ENCODE assay signal across 8 cellular contexts in the genomic region with DNA sequence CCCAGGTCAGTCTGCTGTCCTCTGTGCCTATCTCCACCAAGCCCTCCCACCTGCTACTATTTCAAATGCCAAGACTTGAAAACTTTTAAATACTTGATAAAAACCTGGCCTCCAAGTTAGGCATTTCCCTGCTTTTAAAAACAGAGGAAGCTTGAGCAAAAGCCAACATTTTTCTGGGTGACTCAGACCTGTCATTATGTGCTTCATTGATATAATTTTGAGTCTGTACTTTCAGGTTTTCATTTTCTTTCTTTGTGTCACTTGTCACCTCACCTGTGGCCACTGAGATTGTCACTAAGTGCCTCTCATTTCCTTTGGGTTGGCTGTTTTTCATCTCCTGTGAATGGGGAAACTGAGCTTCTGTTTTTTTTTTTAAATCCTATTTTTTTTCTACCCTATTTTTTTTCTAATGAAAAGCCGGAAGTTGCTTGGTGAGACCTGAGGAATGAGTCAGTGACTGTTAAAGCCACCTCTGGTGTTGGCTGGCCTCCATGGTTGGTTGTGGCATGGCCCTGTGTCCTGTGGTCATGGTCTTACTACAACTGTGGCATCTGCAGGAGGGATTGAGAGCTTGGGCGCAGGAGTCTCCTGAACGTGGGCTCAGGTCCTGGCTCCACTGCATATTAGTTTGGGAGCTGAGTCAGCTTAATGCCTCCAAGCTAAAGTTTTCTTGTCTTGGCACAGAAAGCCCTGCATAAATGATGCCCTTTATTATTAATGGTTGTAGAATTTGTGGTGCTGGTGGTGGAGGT.
DNase-seq lines count a peak whose midpoint lies in the region; ATAC-seq and TF ChIP-seq lines count a peak whose summit lies in the region.

No MANE protein-coding gene starts in this region.

- no peaks in the 10 kb centered on the region for H3K79me2 ChIP-seq in MM.1S (ENCODE audit: low read length)

- H3K4me3 ChIP-seq in epithelial cell of esophagus (ENCODE audit: low read length) (no peak overlapping the region), MM.1S (ENCODE audit: low read length) (no peak overlapping the region)

- peaks cover 96% of the 10 kb centered on the region for H3K4me1 Mint-ChIP-seq in activated T-cell treated with anti-CD3 and anti-CD28 coated beads, Interleukin-2, amount 50 U/mL, for 24 hours (ENCODE audit: low read depth)
- H3K4me1 Mint-ChIP-seq in stimulated activated memory B cell treated with anti-CD40 and anti-IgM and Interleukin-4, amounts not matched to agents 10 μg/mL and 1 μg/mL and 100 μg/mL, for 72 hours: peaks cover 12% of the 10 kb centered on the region

- peak; percentile 45 for DNase-seq in activated T-cell treated with anti-CD3 and anti-CD28 coated beads, Interleukin-2, amount 50 U/mL, for 24 hours
- DNase-seq in activated T-cell treated with anti-CD3 and anti-CD28 coated beads, Interleukin-2, amount 50 U/mL, for 1 hour: no peak
- peak; percentile 84 for DNase-seq in RPMI8226
- peak; percentile 68 for DNase-seq in epithelial cell of esophagus (ENCODE audit: low read depth)
- no peak for DNase-seq in MM.1S

- H3K36me3 Mint-ChIP-seq in activated T-cell treated with anti-CD3 and anti-CD28 coated beads, Interleukin-2, amount 50 U/mL, for 24 hours (ENCODE audit: low read depth): no peaks in the 10 kb centered on the region
- no peaks in the 10 kb centered on the region for H3K36me3 Mint-ChIP-seq in stimulated activated memory B cell treated with anti-CD40 and anti-IgM and Interleukin-4, amounts not matched to agents 10 μg/mL and 1 μg/mL and 100 μg/mL, for 72 hours

- ATAC-seq in stimulated activated memory B cell treated with anti-CD40 and anti-IgM and Interleukin-4, amounts not matched to agents 10 μg/mL and 1 μg/mL and 100 μg/mL, for 72 hours: peak; percentile 27
- ATAC-seq in GM21723 (IDR thresholded peaks at IDR 0.05; ENCODE audit: unreplicated experiment): no peak
- no peak for ATAC-seq in HG03135 (IDR thresholded peaks at IDR 0.05; ENCODE audit: unreplicated experiment)

- TF ChIP-seq CTCF in epithelial cell of esophagus (IDR thresholded peaks at IDR 0.05; ENCODE audit: insufficient read depth, low read depth, low read length, missing control alignments) (no peak), MM.1S (IDR thresholded peaks at IDR 0.05; ENCODE audit: low read length) (no peak)

- H3K9me3 Mint-ChIP-seq in activated T-cell treated with anti-CD3 and anti-CD28 coated beads, Interleukin-2, amount 50 U/mL, for 24 hours: no peaks in the 10 kb centered on the region
- no peaks in the 10 kb centered on the region for H3K9me3 Mint-ChIP-seq in stimulated activated memory B cell treated with anti-CD40 and anti-IgM and Interleukin-4, amounts not matched to agents 10 μg/mL and 1 μg/mL and 100 μg/mL, for 72 hours

- no peak overlapping the region for H3K4me2 ChIP-seq in MM.1S (ENCODE audit: low read depth, low read length)

- H3K27me3 ChIP-seq in MM.1S (replicated peaks; ENCODE audit: insufficient read depth, low read length): no peaks in the 10 kb centered on the region

- H3K4me1 ChIP-seq in MM.1S (ENCODE audit: low read length): no peaks in the 10 kb centered on the region

- H2AFZ ChIP-seq in MM.1S (ENCODE audit: low read length): no peak overlapping the region

- H3K4me3 Mint-ChIP-seq in activated T-cell treated with anti-CD3 and anti-CD28 coated beads, Interleukin-2, amount 50 U/mL, for 24 hours: peak overlapping the region; percentile 23
- no peak overlapping the region for H3K4me3 Mint-ChIP-seq in stimulated activated memory B cell treated with anti-CD40 and anti-IgM and Interleukin-4, amounts not matched to agents 10 μg/mL and 1 μg/mL and 100 μg/mL, for 72 hours

- no peaks in the 10 kb centered on the region for H3K9me3 ChIP-seq in MM.1S (replicated peaks; ENCODE audit: insufficient read depth, low read length)

- no peaks in the 10 kb centered on the region for H3K36me3 ChIP-seq in MM.1S (replicated peaks; ENCODE audit: insufficient read depth, low read length)

- no peaks in the 10 kb centered on the region for H3K9me2 ChIP-seq in MM.1S (replicated peaks; ENCODE audit: insufficient read depth, low read length)

- H4K20me1 ChIP-seq in MM.1S (ENCODE audit: insufficient read depth, low read length): no peaks in the 10 kb centered on the region

- H3F3A ChIP-seq in MM.1S (ENCODE audit: insufficient read depth, low read length): no peaks in the 10 kb centered on the region

- no peak overlapping the region for H3K9ac ChIP-seq in MM.1S (ENCODE audit: low read length)

- peak overlapping the region; percentile 87 for H3K27ac Mint-ChIP-seq in activated T-cell treated with anti-CD3 and anti-CD28 coated beads, Interleukin-2, amount 50 U/mL, for 24 hours
- no peak overlapping the region for H3K27ac Mint-ChIP-seq in stimulated activated memory B cell treated with anti-CD40 and anti-IgM and Interleukin-4, amounts not matched to agents 10 μg/mL and 1 μg/mL and 100 μg/mL, for 72 hours

- H3K27me3 Mint-ChIP-seq in activated T-cell treated with anti-CD3 and anti-CD28 coated beads, Interleukin-2, amount 50 U/mL, for 24 hours: no peaks in the 10 kb centered on the region
- no peaks in the 10 kb centered on the region for H3K27me3 Mint-ChIP-seq in stimulated activated memory B cell treated with anti-CD40 and anti-IgM and Interleukin-4, amounts not matched to agents 10 μg/mL and 1 μg/mL and 100 μg/mL, for 72 hours

- no peak overlapping the region for H3K27ac ChIP-seq in MM.1S (ENCODE audit: low read length)

Comparison
In these comparisons a context has a peak if more than half of its experiments do, and no peak if none do; other contexts are left out.
1. DNase-seq: peak in activated T-cell treated with anti-CD3 and anti-CD28 coated beads, Interleukin-2, amount 50 U/mL, for 24 hours (single experiment), RPMI8226 (single experiment) and epithelial cell of esophagus (single experiment); none in activated T-cell treated with anti-CD3 and anti-CD28 coated beads, Interleukin-2, amount 50 U/mL, for 1 hour (single experiment) and MM.1S (single experiment).